ENCODE assay signal across 25 cellular contexts in genomic region chr6:39746795-39747194, GRCh38. TPM values are rescaled to one million over a fixed set of nuclear protein-coding genes. Genes with fewer than 3 reads are reported as not detected.
"Had no signal": no experiment of that assay in that cellular context is flagged by ENCODE, and none has a peak within 500 bp of the region (broad histone marks: within the 10 kb centered on the region; RNA-seq: fewer than 3 reads in every experiment).

No MANE protein-coding gene starts in this region.

- H3K27ac ChIP-seq: epithelial cell of prostate, esophagus squamous epithelium, gastrocnemius medialis, heart right ventricle, left lung, lower lobe of right lung had no signal

- H3K27me3 ChIP-seq: esophagus squamous epithelium, gastrocnemius medialis, heart right ventricle, left lung had no signal

- H3K4me1 ChIP-seq: esophagus squamous epithelium, gastrocnemius medialis, heart right ventricle, left lung, lower lobe of right lung had no signal

- H3K4me3 ChIP-seq: esophagus squamous epithelium, gastrocnemius medialis, heart right ventricle, left lung, lower lobe of right lung, mucosa of descending colon had no signal

- H3K9me3 ChIP-seq: esophagus squamous epithelium, gastrocnemius medialis, left lung, lower lobe of right lung, mucosa of descending colon had no signal

- ATAC-seq: effector memory CD8-positive, alpha-beta T cell; esophagus mucosa; gastrocnemius medialis; heart right ventricle; left cardiac atrium; left lung; left ventricle myocardium superior; lower lobe of right lung; mucosa of descending colon; naive thymus-derived CD8-positive, alpha-beta T cell had no signal

- H3K36me3 ChIP-seq: esophagus squamous epithelium, gastrocnemius medialis, heart right ventricle, left lung, lower lobe of right lung had no signal

- DNase-seq: cortex of kidney; effector CD8-positive, alpha-beta T cell; effector memory CD8-positive, alpha-beta T cell; endodermal cell; erythroblast; esophagus squamous epithelium; foreskin fibroblast; foreskin melanocyte; gastrocnemius medialis; glutamatergic neuron; head of caudate nucleus; heart right ventricle; hippocampal formation; left cardiac atrium; left lung; left ventricle myocardium superior; lower lobe of right lung; mesenchymal stem cell; mucosa of descending colon; naive B cell; naive thymus-derived CD8-positive, alpha-beta T cell had no signal

RNA-seq across cellular contexts. Expression of gene KIF6, which starts 21.6 kb away (rescaled TPM):
- total RNA-seq: gastrocnemius medialis; myocyte; naive thymus-derived CD8-positive, alpha-beta T cell had no signal

RNA-seq across cellular contexts. Expression of gene DAAM2, which starts 45.4 kb away (rescaled TPM):
- total RNA-seq: naive thymus-derived CD8-positive, alpha-beta T cell had no signal
- polyA plus RNA-seq: keratinocyte; naive thymus-derived CD8-positive, alpha-beta T cell had no signal
